Comparison of ENCODE assay signal across 19 cellular contexts in genomic region chr13:114296902-114297301, GRCh38. TPM values are rescaled to one million over a fixed set of nuclear protein-coding genes. Genes with fewer than 3 reads are reported as not detected.
DNase-seq lines count a peak whose midpoint lies in the region; ATAC-seq, FAIRE-seq and TF ChIP-seq lines count a peak whose summit lies in the region.
"Had no signal": no experiment of that assay in that cellular context is flagged by ENCODE, and none has a peak within 500 bp of the region (broad histone marks: within the 10 kb centered on the region; RNA-seq: fewer than 3 reads in every experiment).

No MANE protein-coding gene starts in this region.

- no peaks in the 10 kb centered on the region for H3K9me1 ChIP-seq in K562 (ENCODE audit: control insufficient read depth, insufficient read depth, low read length)

- TF ChIP-seq RAD21 in K562 (CRISPR knock-in tag; conservative IDR thresholded peaks at IDR 0.05 in 1 of 2, IDR thresholded peaks at IDR 0.05 in 1 of 2), result no peak

- H3K4me1 ChIP-seq in A673 (ENCODE audit: insufficient read depth, low read length, poor library complexity, severe bottlenecking), result no peaks in the 10 kb centered on the region
- no peaks in the 10 kb centered on the region; a peak in 1 of 5 replicates for H3K4me1 ChIP-seq in K562 (replicated peaks in 1 of 2; ENCODE audit: control insufficient read depth in 2 of 2, insufficient read depth in 2 of 2, low read length in 2 of 2)

- H2AFZ ChIP-seq in K562 (ENCODE audit: low read depth, low read length), result no peak overlapping the region

- no peak for FAIRE-seq in K562 (lab: Jason Lieb, UNC)
- FAIRE-seq: GM12892, H54 had no signal

- H3K27me3 ChIP-seq in A673 (replicated peaks; ENCODE audit: insufficient read depth, low read depth, low read length, poor library complexity) (no peaks in the 10 kb centered on the region), K562 (ENCODE audit: control insufficient read depth in 2 of 2, insufficient read depth in 2 of 2, low read length in 2 of 2) (no peaks in the 10 kb centered on the region)

- H3K27ac ChIP-seq in A673 (ENCODE audit: low read depth, low read length, poor library complexity, severe bottlenecking), result no peak overlapping the region
- H3K27ac ChIP-seq in K562 (ENCODE audit: extremely low read depth, low read depth, low read length), result no peak overlapping the region
- H3K27ac ChIP-seq: C4-2B, HL-60 had no signal

- intact Hi-C loops in A673 (cut with micrococcal nuclease; ENCODE audit: unreplicated experiment) (no loop called here), K562 (cut with micrococcal nuclease) (no loop called here)

- CTCF ChIA-PET in A673 (lab: Charles Lee), result no interaction called here
- CTCF ChIA-PET in K562 (lab: Yijun Ruan, JAX; ENCODE audit: low intra/inter-chr PET ratio), result no interaction called here

- no peak overlapping the region for H3K4me3 ChIP-seq in A673 (ENCODE audit: low read depth, low read length, poor library complexity, severe bottlenecking)
- no peak overlapping the region for H3K4me3 ChIP-seq in K562

- no peaks in the 10 kb centered on the region for H4K20me1 ChIP-seq in K562 (replicated peaks; ENCODE audit: control insufficient read depth, insufficient read depth, low read length)

- TF ChIP-seq EP300 in K562 (IDR thresholded peaks at IDR 0.05; ENCODE audit: low read length), result no peak

- DNase-seq in A673 (ENCODE audit: low spot score) (no peak), K562 (ENCODE audit: extremely low read depth in 1 of 4, low spot score in 3 of 4) (no peak), HPDE6-E6E7 (ENCODE audit: extremely low spot score) (no peak), C1 segment of cervical spinal cord (lab: John Stamatoyannopoulos, UW) (no peak)
- DNase-seq: 8988T; ACHN; CD4-positive, alpha-beta memory T cell; DMS79; Kasumi-1; KBM-7 had no signal

- H3K9ac ChIP-seq in K562 (ENCODE audit: insufficient read depth in 1 of 2, low read depth in 2 of 2, low read length in 2 of 2), result no peak overlapping the region

- H3K36me3 ChIP-seq in A673 (ENCODE audit: insufficient read depth, low read length, poor library complexity, severe bottlenecking) (peaks cover 14% of the 10 kb centered on the region), K562 (ENCODE audit: control insufficient read depth, insufficient read depth, low read length) (peaks cover 72% of the 10 kb centered on the region; the same call in 2 of the 3 replicates)

- POLR2A ChIA-PET in A673 (lab: Charles Lee; ENCODE audit: low non-redundant PET), result no interaction called here
- POLR2A ChIA-PET in K562 (lab: Yijun Ruan, JAX), result no interaction called here

- H3K79me2 ChIP-seq in K562 (ENCODE audit: control insufficient read depth, insufficient read depth, low read length), result peaks cover 4% of the 10 kb centered on the region; the same call in 2 of the 3 replicates

- H3K9me3 ChIP-seq in A673 (ENCODE audit: low read depth, low read length, poor library complexity, severe bottlenecking) (no peaks in the 10 kb centered on the region), K562 (replicated peaks; ENCODE audit: control insufficient read depth, insufficient read depth, low read depth, low read length) (no peaks in the 10 kb centered on the region)

- ATAC-seq in GM18867 (IDR thresholded peaks at IDR 0.05; ENCODE audit: unreplicated experiment) (peak; percentile 57), HG02885 (IDR thresholded peaks at IDR 0.05; ENCODE audit: poor library complexity, unreplicated experiment) (peak; percentile 53), K562 (no peak), HG02840 (IDR thresholded peaks at IDR 0.05; ENCODE audit: low FRiP score, unreplicated experiment) (no peak), HG03097 (IDR thresholded peaks at IDR 0.05; ENCODE audit: low FRiP score, unreplicated experiment) (no peak)
- ATAC-seq: HCT116 had no signal

- TF ChIP-seq CTCF in A673 (conservative IDR thresholded peaks at IDR 0.05; ENCODE audit: low read depth, low read length), result no peak
- no peak for TF ChIP-seq CTCF in K562 (IDR thresholded peaks at IDR 0.05 in 2 of 3, conservative IDR thresholded peaks at IDR 0.05 in 1 of 3; ENCODE audit: insufficient read depth in 2 of 3, low read depth in 1 of 3, low read length in 3 of 3)

- 94% methylated on average over 4 of the region's 5 CpGs for WGBS in K562 (ENCODE audit: insufficient coverage, low coverage, missing lambda C conversion rate)

- BruUV-seq in A673 (replicated peaks; lab: Mats Ljungman, UMichigan), result TSS peak; percentile 24
- TSS peak; percentile 11 for BruUV-seq in K562 (replicated peaks; lab: Mats Ljungman, UMichigan)

- in situ Hi-C loops in K562 (cut with MboI), result no loop called here

- H3K4me2 ChIP-seq in K562 (ENCODE audit: insufficient read depth, low read length), result no peak overlapping the region

- no peak for TF ChIP-seq POLR2A in K562 (conservative IDR thresholded peaks at IDR 0.05)

TF ChIP-seq in K562, 482 proteins besides CTCF, POLR2A, EP300 and RAD21 (continues in another document):
- TF ChIP-seq KAT7 (CRISPR knock-in tag; IDR thresholded peaks at IDR 0.05; ENCODE audit: borderline replicate concordance) (no peak), CREM (IDR thresholded peaks at IDR 0.05; ENCODE audit: low read depth) (no peak), L3MBTL2 (IDR thresholded peaks at IDR 0.05) (no peak), REST (CRISPR knock-in tag; IDR thresholded peaks at IDR 0.05; ENCODE audit: low read depth) (no peak)

RNA-seq across cellular contexts. Expression of gene UPF3A, which starts 15.5 kb away (rescaled TPM):
- 32.0 and 34.5 TPM in 2 replicates for total RNA-seq in A673 (2021)
- 115 and 227 TPM in 2 replicates for total RNA-seq in K562 (2011; cell fraction: chromatin; rRNA removed; ENCODE audit: low replicate concordance)
- 74.5 and 80.1 TPM in 2 replicates for total RNA-seq in K562 (2011; cell fraction: nucleolus; rRNA removed)
- total RNA-seq in K562 (2011; cell fraction: nucleoplasm; rRNA removed), result 135 and 213 TPM in 2 replicates
- total RNA-seq in K562 (2014; rRNA removed), result 36.2 and 57.8 TPM in 2 replicates
- total RNA-seq in K562 (2014; rRNA removed; fragmentation: Illumina TruSeq; extraction: Trizol), result 39.1 and 40.5 TPM in 2 replicates
- 44.2 and 48.2 TPM in 2 replicates for total RNA-seq in K562 (2015; rRNA removed; fragmentation: Illumina TruSeq; extraction: Trizol)
- 36.0 and 40.9 TPM in 2 replicates for total RNA-seq in K562 (2021)
- 56.7 and 59.9 TPM in 2 replicates for polyA plus RNA-seq in K562 (2011; rRNA removed)
- polyA plus RNA-seq in K562 (2011; cell fraction: cytosol; rRNA removed), result 27.1 and 32.5 TPM in 2 replicates
- 97.8 and 111 TPM in 2 replicates for polyA plus RNA-seq in K562 (2011; cell fraction: nucleus; rRNA removed)
- polyA plus RNA-seq in K562 (2012), result 50.7 and 62.2 TPM in 2 replicates
- 56.1 and 64.8 TPM in 2 replicates for polyA plus RNA-seq in K562 (2014; fragmentation: Illumina TruSeq; extraction: Trizol)
- 10 to 100 TPM; 15.6 to 17.5 TPM for polyA plus RNA-seq in K562 (2014; fragmentation: Nextera tagmentation; extraction: Ambion mirVana)
- polyA plus RNA-seq in K562 (2014; rRNA removed), result 64.1 and 76.5 TPM in 2 replicates
- polyA minus RNA-seq in K562 (2011; rRNA and poly(A)+ RNA removed), result 27.1 and 29.9 TPM in 2 replicates
- 13.0 and 14.2 TPM in 2 replicates for polyA minus RNA-seq in K562 (2011; cell fraction: cytosol; rRNA and poly(A)+ RNA removed)
- polyA minus RNA-seq in K562 (2011; cell fraction: nucleus; rRNA and poly(A)+ RNA removed), result 38.2 and 48.3 TPM in 2 replicates

RNA-seq across cellular contexts. Expression of gene CHAMP1, which starts 17.4 kb away (rescaled TPM):
- total RNA-seq in A673 (2021), result 31.8 and 32.3 TPM in 2 replicates
- total RNA-seq in K562 (2011; cell fraction: chromatin; rRNA removed; ENCODE audit: low replicate concordance), result 20.2 and 38.7 TPM in 2 replicates
- total RNA-seq in K562 (2011; cell fraction: nucleolus; rRNA removed), result 11.8 and 13.4 TPM in 2 replicates
- total RNA-seq in K562 (2011; cell fraction: nucleoplasm; rRNA removed), result 25.7 and 37.6 TPM in 2 replicates
- total RNA-seq in K562 (2014; rRNA removed), result 15.3 and 16.6 TPM in 2 replicates
- total RNA-seq in K562 (2014; rRNA removed; fragmentation: Illumina TruSeq; extraction: Trizol), result 14.2 and 14.6 TPM in 2 replicates
- total RNA-seq in K562 (2015; rRNA removed; fragmentation: Illumina TruSeq; extraction: Trizol), result 11.7 and 13.4 TPM in 2 replicates
- total RNA-seq in K562 (2021), result 30.8 and 32.4 TPM in 2 replicates
- polyA plus RNA-seq in K562 (2011; rRNA removed), result 17.3 and 24.2 TPM in 2 replicates
- 30.1 and 30.3 TPM in 2 replicates for polyA plus RNA-seq in K562 (2011; cell fraction: cytosol; rRNA removed)
- 18.4 and 22.0 TPM in 2 replicates for polyA plus RNA-seq in K562 (2011; cell fraction: nucleus; rRNA removed)
- 21.9 and 24.0 TPM in 2 replicates for polyA plus RNA-seq in K562 (2012)
- polyA plus RNA-seq in K562 (2014; fragmentation: Illumina TruSeq; extraction: Trizol), result 35.8 and 40.6 TPM in 2 replicates
- under 1 TPM; 0.70 to 0.84 TPM for polyA plus RNA-seq in K562 (2014; fragmentation: Nextera tagmentation; extraction: Ambion mirVana)
- 21.7 and 26.7 TPM in 2 replicates for polyA plus RNA-seq in K562 (2014; rRNA removed)
- 14.3 and 17.2 TPM in 2 replicates for polyA minus RNA-seq in K562 (2011; rRNA and poly(A)+ RNA removed)
- polyA minus RNA-seq in K562 (2011; cell fraction: cytosol; rRNA and poly(A)+ RNA removed), result 14.4 and 16.6 TPM in 2 replicates
- polyA minus RNA-seq in K562 (2011; cell fraction: nucleus; rRNA and poly(A)+ RNA removed), result 12.0 and 13.0 TPM in 2 replicates

Comparison
In these comparisons a context has a peak if more than half of its experiments do, and no peak if none do; other contexts are left out.
1. ATAC-seq: peak in GM18867 (single experiment) and HG02885 (single experiment); none in K562 (single experiment), HG02840 (single experiment) and HG03097 (single experiment).